Comparison of ENCODE assay signal across 2 cellular contexts in the genomic region with DNA sequence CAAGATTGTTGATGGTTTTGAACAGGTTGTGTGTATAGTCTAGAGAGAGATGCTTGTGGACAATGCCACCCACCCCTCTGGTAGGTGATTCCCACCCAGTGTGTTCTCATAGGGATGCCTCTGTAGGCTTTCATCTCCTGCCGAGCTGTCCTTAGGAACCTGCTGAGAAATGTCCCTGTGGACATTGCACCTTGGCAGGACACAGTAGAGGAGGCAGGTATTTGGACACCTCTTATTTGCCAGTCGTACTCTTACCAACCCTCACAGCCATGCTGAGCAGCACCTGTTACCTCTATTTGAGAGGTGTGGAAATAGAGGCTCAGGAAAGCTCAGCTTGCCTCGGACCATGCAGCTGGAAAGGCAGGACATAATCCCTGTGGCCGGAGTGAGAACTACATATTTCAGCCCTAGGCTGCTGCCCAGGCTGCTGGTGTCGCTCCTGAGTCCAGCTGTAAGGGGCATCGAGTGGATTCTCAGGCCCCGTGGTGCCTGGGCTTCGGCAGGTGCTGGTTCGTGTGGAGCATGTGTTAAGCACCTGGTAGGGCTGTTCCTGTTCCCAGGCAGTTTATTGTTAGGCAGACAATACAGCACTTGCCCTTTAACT.
A peak's percentile ranks its signal among the peaks of the same experiment; 100 is the strongest.
TF ChIP-seq lines count a peak whose summit lies in the region.

No MANE protein-coding gene starts in this region.

TF ChIP-seq in GM23338, 12 proteins besides CTCF, POLR2A, EP300 and RAD21 (continued from another document and continues in another):
- TF ChIP-seq, protein P1, sequence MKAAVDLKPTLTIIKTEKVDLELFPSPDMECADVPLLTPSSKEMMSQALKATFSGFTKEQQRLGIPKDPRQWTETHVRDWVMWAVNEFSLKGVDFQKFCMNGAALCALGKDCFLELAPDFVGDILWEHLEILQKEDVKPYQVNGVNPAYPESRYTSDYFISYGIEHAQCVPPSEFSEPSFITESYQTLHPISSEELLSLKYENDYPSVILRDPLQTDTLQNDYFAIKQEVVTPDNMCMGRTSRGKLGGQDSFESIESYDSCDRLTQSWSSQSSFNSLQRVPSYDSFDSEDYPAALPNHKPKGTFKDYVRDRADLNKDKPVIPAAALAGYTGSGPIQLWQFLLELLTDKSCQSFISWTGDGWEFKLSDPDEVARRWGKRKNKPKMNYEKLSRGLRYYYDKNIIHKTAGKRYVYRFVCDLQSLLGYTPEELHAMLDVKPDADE (IDR thresholded peaks at IDR 0.05), result no peak
- TF ChIP-seq ZNF331 (CRISPR knock-in tag; IDR thresholded peaks at IDR 0.05; ENCODE audit: low read depth) (no peak), EZH2 (IDR thresholded peaks at IDR 0.05; ENCODE audit: low read depth, unreplicated experiment) (no peak), EZH2phosphoT487 (IDR thresholded peaks at IDR 0.05; ENCODE audit: unreplicated experiment) (no peak), CREB1 (CRISPR knock-in tag; IDR thresholded peaks at IDR 0.05; ENCODE audit: low read depth) (no peak), POLR2AphosphoS5 (IDR thresholded peaks at IDR 0.05; ENCODE audit: low read depth) (no peak), NANOG (IDR thresholded peaks at IDR 0.05; ENCODE audit: borderline replicate concordance) (no peak), STAT1 (IDR thresholded peaks at IDR 0.05; ENCODE audit: unreplicated experiment) (no peak)
- TF ChIP-seq, protein P2, sequence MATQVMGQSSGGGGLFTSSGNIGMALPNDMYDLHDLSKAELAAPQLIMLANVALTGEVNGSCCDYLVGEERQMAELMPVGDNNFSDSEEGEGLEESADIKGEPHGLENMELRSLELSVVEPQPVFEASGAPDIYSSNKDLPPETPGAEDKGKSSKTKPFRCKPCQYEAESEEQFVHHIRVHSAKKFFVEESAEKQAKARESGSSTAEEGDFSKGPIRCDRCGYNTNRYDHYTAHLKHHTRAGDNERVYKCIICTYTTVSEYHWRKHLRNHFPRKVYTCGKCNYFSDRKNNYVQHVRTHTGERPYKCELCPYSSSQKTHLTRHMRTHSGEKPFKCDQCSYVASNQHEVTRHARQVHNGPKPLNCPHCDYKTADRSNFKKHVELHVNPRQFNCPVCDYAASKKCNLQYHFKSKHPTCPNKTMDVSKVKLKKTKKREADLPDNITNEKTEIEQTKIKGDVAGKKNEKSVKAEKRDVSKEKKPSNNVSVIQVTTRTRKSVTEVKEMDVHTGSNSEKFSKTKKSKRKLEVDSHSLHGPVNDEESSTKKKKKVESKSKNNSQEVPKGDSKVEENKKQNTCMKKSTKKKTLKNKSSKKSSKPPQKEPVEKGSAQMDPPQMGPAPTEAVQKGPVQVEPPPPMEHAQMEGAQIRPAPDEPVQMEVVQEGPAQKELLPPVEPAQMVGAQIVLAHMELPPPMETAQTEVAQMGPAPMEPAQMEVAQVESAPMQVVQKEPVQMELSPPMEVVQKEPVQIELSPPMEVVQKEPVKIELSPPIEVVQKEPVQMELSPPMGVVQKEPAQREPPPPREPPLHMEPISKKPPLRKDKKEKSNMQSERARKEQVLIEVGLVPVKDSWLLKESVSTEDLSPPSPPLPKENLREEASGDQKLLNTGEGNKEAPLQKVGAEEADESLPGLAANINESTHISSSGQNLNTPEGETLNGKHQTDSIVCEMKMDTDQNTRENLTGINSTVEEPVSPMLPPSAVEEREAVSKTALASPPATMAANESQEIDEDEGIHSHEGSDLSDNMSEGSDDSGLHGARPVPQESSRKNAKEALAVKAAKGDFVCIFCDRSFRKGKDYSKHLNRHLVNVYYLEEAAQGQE (IDR thresholded peaks at IDR 0.05; ENCODE audit: unreplicated experiment), result no peak

TF ChIP-seq in WTC11, 78 proteins besides CTCF, POLR2A, EP300 and RAD21 (continued from another document):
- TF ChIP-seq, protein P3, sequence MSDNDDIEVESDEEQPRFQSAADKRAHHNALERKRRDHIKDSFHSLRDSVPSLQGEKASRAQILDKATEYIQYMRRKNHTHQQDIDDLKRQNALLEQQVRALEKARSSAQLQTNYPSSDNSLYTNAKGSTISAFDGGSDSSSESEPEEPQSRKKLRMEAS (CRISPR knock-in tag; IDR thresholded peaks at IDR 0.05), result peak; percentile 37; the same call in 1 of the 2 replicates
